8 cellular contexts compared by ENCODE assay signal in the genomic region with DNA sequence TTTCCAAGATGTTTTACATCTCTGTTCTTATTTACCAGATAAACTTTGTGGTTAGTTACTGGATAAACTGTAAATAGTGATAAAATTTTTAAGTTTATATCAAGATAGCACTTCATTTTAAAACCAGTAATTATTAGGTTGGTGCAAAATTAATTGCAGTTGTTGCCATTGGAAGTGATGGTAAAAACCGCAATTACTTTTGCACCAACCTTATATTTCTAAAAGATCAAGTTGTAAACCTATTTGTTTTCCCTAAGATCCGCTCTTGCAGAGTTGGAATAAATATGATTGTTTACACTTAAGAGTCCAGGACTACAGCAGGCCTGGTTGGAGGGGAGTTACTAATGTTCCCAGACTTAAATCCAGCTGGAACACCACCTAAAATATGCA. TPM values are rescaled to one million over a fixed set of nuclear protein-coding genes. Genes with fewer than 3 reads are reported as not detected.
DNase-seq lines count a peak whose midpoint lies in the region; ATAC-seq and TF ChIP-seq lines count a peak whose summit lies in the region.

No MANE protein-coding gene starts in this region.

- H3K4me1 Mint-ChIP-seq in T-cell: peaks cover 4 to 12% (median 10%) of the 10 kb centered on the region in 3 donors

- no peak overlapping the region for H3K9ac ChIP-seq in BLaER1 treated with 17β-estradiol and CSF1 and Interleukin-3, amounts not matched to agents 10 nM and 100 nM
- no peak overlapping the region for H3K9ac ChIP-seq in parathyroid adenoma

- H3K79me2 ChIP-seq in parathyroid adenoma: no peaks in the 10 kb centered on the region

- peaks cover 7 to 24% (median 18%) of the 10 kb centered on the region in 10 experiments; a peak in 18 of 20 replicates for H3K4me1 ChIP-seq in BLaER1 treated with 17β-estradiol and CSF1 and Interleukin-3, amounts not matched to agents 10 nM and 100 nM
- no peaks in the 10 kb centered on the region for H3K4me1 ChIP-seq in parathyroid adenoma

- no peaks in the 10 kb centered on the region for H3K36me3 Mint-ChIP-seq in T-cell

- no peak overlapping the region for H3K27ac ChIP-seq in BLaER1 treated with 17β-estradiol and CSF1 and Interleukin-3, amounts not matched to agents 10 nM and 100 nM
- peak overlapping the region; percentile 13 for H3K27ac ChIP-seq in parathyroid adenoma

- CTCF ChIA-PET in T-cell (lab: Charles Lee): interaction anchor here in 1 of 2 donors (1.0 kb wide), 1 partner anchor 14 kb away, joined by 4 read pairs; no protein-coding TSS in a partner anchor

- H3K27ac Mint-ChIP-seq in T-cell: no peak overlapping the region

- H3K27me3 Mint-ChIP-seq in T-cell: peaks cover 3 to 6% of the 10 kb centered on the region in 2 donors

- TF ChIP-seq CTCF in fibroblast of villous mesenchyme (IDR thresholded peaks at IDR 0.05; ENCODE audit: insufficient read depth, low read depth, low read length) (no peak), parathyroid adenoma (IDR thresholded peaks at IDR 0.05) (no peak)

- DNase-seq in T-cell (no peak), fibroblast of villous mesenchyme (ENCODE audit: low read depth) (no peak), Kasumi-1 (lab: John Stamatoyannopoulos, UW) (no peak), hypothalamus (lab: John Stamatoyannopoulos, UW) (no peak), glomerular visceral epithelial cell (ENCODE audit: extremely low spot score) (no peak)

- peaks cover 32 to 59% (median 40%) of the 10 kb centered on the region in 11 experiments for H3K27me3 ChIP-seq in BLaER1 treated with 17β-estradiol and CSF1 and Interleukin-3, amounts not matched to agents 10 nM and 100 nM
- H3K27me3 ChIP-seq in parathyroid adenoma (ENCODE audit: control insufficient read depth, insufficient read depth, low read length): no peaks in the 10 kb centered on the region

- H3K4me3 ChIP-seq in BLaER1 treated with 17β-estradiol and CSF1 and Interleukin-3, amounts not matched to agents 10 nM and 100 nM: peak overlapping the region; percentile 40 to 65 (median 54); a peak in 19 of 20 replicates
- peak overlapping the region; percentile 68 for H3K4me3 ChIP-seq in fibroblast of villous mesenchyme (ENCODE audit: low read depth, low read length)
- H3K4me3 ChIP-seq in parathyroid adenoma (ENCODE audit: low read depth, low read length): peak overlapping the region; percentile 43

- peaks cover 0 to 8% (median 0%) of the 10 kb centered on the region in 11 experiments; a peak in 3 of 22 replicates for H3K9me3 ChIP-seq in BLaER1 treated with 17β-estradiol and CSF1 and Interleukin-3, amounts not matched to agents 10 nM and 100 nM (replicated peaks in 1 of 11)
- H3K9me3 ChIP-seq in parathyroid adenoma (ENCODE audit: control insufficient read depth, low read length): no peaks in the 10 kb centered on the region

- H3K9me3 Mint-ChIP-seq in T-cell: no peaks in the 10 kb centered on the region

- H2AFZ ChIP-seq in parathyroid adenoma: peak overlapping the region; percentile 91

- POLR2A ChIA-PET in T-cell (lab: Charles Lee): no interaction called here

- peaks cover 0 to 24% (median 8%) of the 10 kb centered on the region in 11 experiments; a peak in 7 of 22 replicates for H3K36me3 ChIP-seq in BLaER1 treated with 17β-estradiol and CSF1 and Interleukin-3, amounts not matched to agents 10 nM and 100 nM
- no peaks in the 10 kb centered on the region for H3K36me3 ChIP-seq in parathyroid adenoma (ENCODE audit: control insufficient read depth, insufficient read depth, low read length)

- ATAC-seq in T-cell (replicated peaks in 1 of 4) (no peak), GM18907 (IDR thresholded peaks at IDR 0.05; ENCODE audit: unreplicated experiment) (no peak)

- peak overlapping the region; percentile 76 to 96 (median 83) for H3K4me2 ChIP-seq in BLaER1 treated with 17β-estradiol and CSF1 and Interleukin-3, amounts not matched to agents 10 nM and 100 nM
- peak overlapping the region; percentile 66 for H3K4me2 ChIP-seq in parathyroid adenoma (ENCODE audit: low read length)

- peak overlapping the region; percentile 76 to 80 (median 80) for H3K4me3 Mint-ChIP-seq in T-cell

- peaks cover 0 to 6% (median 0%) of the 10 kb centered on the region in 11 experiments; a peak in 2 of 22 replicates for H4K20me1 ChIP-seq in BLaER1 treated with 17β-estradiol and CSF1 and Interleukin-3, amounts not matched to agents 10 nM and 100 nM

RNA-seq across cellular contexts. Expression of gene AOX1, which starts 0.5 kb away (rescaled TPM):
- total RNA-seq in T-cell: 1 to 10 TPM in 3 of 5 donors, not detected in 2; 1.3 to 1.4 (median 1.4) TPM
- 17.7 and 57.4 TPM in 2 replicates for total RNA-seq in fibroblast of villous mesenchyme

RNA-seq across cellular contexts. Expression of gene SGO2, which starts 59.3 kb away (rescaled TPM):
- 1 to 10 TPM; 1.2 to 4.9 (median 2.8) TPM for total RNA-seq in T-cell
- 5.8 and 12.1 TPM in 2 replicates for total RNA-seq in fibroblast of villous mesenchyme
